ENCODE assay signal across 13 cellular contexts in genomic region chr3:121574449-121574848, GRCh38. TPM values are rescaled to one million over a fixed set of nuclear protein-coding genes. Genes with fewer than 3 reads are reported as not detected.
DNase-seq lines count a peak whose midpoint lies in the region; ATAC-seq, FAIRE-seq and TF ChIP-seq lines count a peak whose summit lies in the region.
"Had no signal": no experiment of that assay in that cellular context is flagged by ENCODE, and none has a peak within 500 bp of the region (broad histone marks: within the 10 kb centered on the region; RNA-seq: fewer than 3 reads in every experiment).

No MANE protein-coding gene starts in this region.

- in situ Hi-C loops in HepG2 (cut with HindIII; ENCODE audit: extremely low pct_ligation_motif_present, low pct_unique_long_range_greater_than_20kb) = loop anchor here (25.0 kb wide), 1 partner anchor 1113 kb away; the partner anchor contains the start of gene PARP14

- ATAC-seq in HepG2 = peak; percentile 77
- ATAC-seq in right lobe of liver = no peak
- peak; percentile 100 for ATAC-seq in PC-3
- no peak for ATAC-seq in HG03469 (IDR thresholded peaks at IDR 0.05; ENCODE audit: unreplicated experiment)
- ATAC-seq in GM21737 (IDR thresholded peaks at IDR 0.05; ENCODE audit: unreplicated experiment) = no peak
- ATAC-seq: naive thymus-derived CD4-positive, alpha-beta T cell had no signal

- FAIRE-seq in HepG2 (lab: Jason Lieb, UNC) = no peak
- FAIRE-seq: endometrium had no signal

- intact Hi-C loops in HepG2 (cut with micrococcal nuclease; ENCODE audit: unreplicated experiment) (no loop called here), right lobe of liver (cut with DNase I) (no loop called here), PC-3 (cut with micrococcal nuclease) (no loop called here)

- TF ChIP-seq POLR2A in HepG2 (IDR thresholded peaks at IDR 0.05; ENCODE audit: insufficient read depth in 1 of 2, low read depth in 2 of 2, low read length in 2 of 2) (no peak), right lobe of liver (IDR thresholded peaks at IDR 0.05) (no peak)

- POLR2A ChIA-PET in HepG2 (lab: Yijun Ruan, JAX) (no interaction called here), PC-3 (lab: Charles Lee; ENCODE audit: unreplicated experiment) (no interaction called here)

- H3K27me3 ChIP-seq in HepG2 (ENCODE audit: control insufficient read depth in 1 of 2, insufficient read depth in 2 of 2, low read length in 2 of 2) = no peaks in the 10 kb centered on the region
- no peaks in the 10 kb centered on the region for H3K27me3 ChIP-seq in right lobe of liver
- H3K27me3 ChIP-seq in PC-3 (ENCODE audit: low read length) = no peaks in the 10 kb centered on the region
- H3K27me3 ChIP-seq in endodermal cell (ENCODE audit: control insufficient read depth, insufficient read depth, low read length, poor library complexity, severe bottlenecking) = no peaks in the 10 kb centered on the region
- H3K27me3 ChIP-seq: adrenal gland; BLaER1 treated with 17β-estradiol and CSF1 and Interleukin-3, amounts not matched to agents 10 nM and 100 nM had no signal

- TF ChIP-seq EP300 in HepG2 (IDR thresholded peaks at IDR 0.05; ENCODE audit: low read depth in 2 of 2, low read length in 2 of 2) (no peak), HepG2 (CRISPR knock-in tag; IDR thresholded peaks at IDR 0.05; ENCODE audit: borderline replicate concordance) (no peak)

- H3K4me3 Mint-ChIP-seq in endodermal cell = no peak overlapping the region
- H3K4me3 Mint-ChIP-seq: naive thymus-derived CD4-positive, alpha-beta T cell had no signal

- BruUV-seq in HepG2 (replicated peaks; lab: Mats Ljungman, UMichigan) (no TSS peak), PC-3 (replicated peaks; lab: Mats Ljungman, UMichigan) (no TSS peak)

- TF ChIP-seq RAD21 in HepG2 (CRISPR knock-in tag; IDR thresholded peaks at IDR 0.05) = no peak

- H3K27ac ChIP-seq in HepG2 (ENCODE audit: extremely low read length, insufficient read depth, low read length) (no peak overlapping the region), right lobe of liver (no peak overlapping the region), PC-3 (ENCODE audit: low read length) (no peak overlapping the region), endodermal cell (ENCODE audit: low read depth, low read length) (no peak overlapping the region)
- H3K27ac ChIP-seq: adrenal gland; BLaER1 treated with 17β-estradiol and CSF1 and Interleukin-3, amounts not matched to agents 10 nM and 100 nM had no signal

- no peak overlapping the region for H3K4me3 ChIP-seq in HepG2 (replicated peaks in 1 of 3; ENCODE audit: insufficient read depth in 1 of 3, low read depth in 2 of 3, low read length in 3 of 3)
- no peak overlapping the region for H3K4me3 ChIP-seq in right lobe of liver
- H3K4me3 ChIP-seq in PC-3 (ENCODE audit: low read length) = no peak overlapping the region
- no peak overlapping the region for H3K4me3 ChIP-seq in endodermal cell (ENCODE audit: low read length)
- H3K4me3 ChIP-seq: adrenal gland; BLaER1 treated with 17β-estradiol and CSF1 and Interleukin-3, amounts not matched to agents 10 nM and 100 nM had no signal

- H3K9me2 ChIP-seq in PC-3 (replicated peaks; ENCODE audit: low read length) = no peaks in the 10 kb centered on the region

- peaks cover 1% of the 10 kb centered on the region for H3K27me3 Mint-ChIP-seq in endodermal cell (ENCODE audit: insufficient read depth)

- DNase-seq in HepG2 (ENCODE audit: low spot score) (peak; percentile 58), right lobe of liver (no peak), PC-3 (peak; percentile 92), endodermal cell (peak; percentile 80), MV-4-11 (lab: John Stamatoyannopoulos, UW) (no peak)
- DNase-seq in stimulated activated CD4-positive, alpha-beta T cell treated with anti-CD3 and anti-CD28 coated beads, Interleukin-4, amount 100 ng/mL, for 1 hour = no peak
- DNase-seq: naive thymus-derived CD4-positive, alpha-beta T cell; T-helper 2 cell had no signal

- H2AFZ ChIP-seq in HepG2 (ENCODE audit: low read length) (no peak overlapping the region), PC-3 (ENCODE audit: low read length) (no peak overlapping the region)

- no peaks in the 10 kb centered on the region for H3K4me1 ChIP-seq in HepG2 (ENCODE audit: insufficient read depth, low read length)
- no peaks in the 10 kb centered on the region for H3K4me1 ChIP-seq in right lobe of liver
- H3K4me1 ChIP-seq in PC-3 (ENCODE audit: insufficient read depth, low read length) = peaks cover 4% of the 10 kb centered on the region
- no peaks in the 10 kb centered on the region for H3K4me1 ChIP-seq in endodermal cell (ENCODE audit: control insufficient read depth, insufficient read depth, low read length)
- H3K4me1 ChIP-seq: adrenal gland; BLaER1 treated with 17β-estradiol and CSF1 and Interleukin-3, amounts not matched to agents 10 nM and 100 nM had no signal

- no peak overlapping the region for H3K9ac ChIP-seq in HepG2 (ENCODE audit: insufficient read depth, low read depth, low read length)
- no peak overlapping the region for H3K9ac ChIP-seq in PC-3 (ENCODE audit: low read length)
- H3K9ac ChIP-seq in endodermal cell (ENCODE audit: extremely low read depth, low read length, poor library complexity, severe bottlenecking) = no peak overlapping the region
- H3K9ac ChIP-seq: BLaER1 treated with 17β-estradiol and CSF1 and Interleukin-3, amounts not matched to agents 10 nM and 100 nM had no signal

- 6% methylated on average over 6 of the region's 6 CpGs for WGBS in HepG2 (ENCODE audit: low lambda C conversion rate)
- WGBS in right lobe of liver (ENCODE audit: insufficient coverage, low coverage, low lambda C conversion rate, missing lambda C conversion rate) = 57% methylated on average over 3 of the region's 6 CpGs
- WGBS in endodermal cell (ENCODE audit: insufficient coverage in 1 of 2, insufficient read length in 1 of 2), 2 experiments = 83 to 94% methylated on average over 3 to 5 of the region's 6 CpGs

- H3K9me3 ChIP-seq in HepG2 (ENCODE audit: low read length) (no peaks in the 10 kb centered on the region), right lobe of liver (no peaks in the 10 kb centered on the region), PC-3 (ENCODE audit: low read length) (no peaks in the 10 kb centered on the region), endodermal cell (ENCODE audit: control insufficient read depth, low read length) (no peaks in the 10 kb centered on the region)
- H3K9me3 ChIP-seq: adrenal gland; BLaER1 treated with 17β-estradiol and CSF1 and Interleukin-3, amounts not matched to agents 10 nM and 100 nM had no signal

- no peaks in the 10 kb centered on the region for H3K36me3 Mint-ChIP-seq in endodermal cell (ENCODE audit: low read depth)
- H3K36me3 Mint-ChIP-seq: naive thymus-derived CD4-positive, alpha-beta T cell had no signal

- H4K20me1 ChIP-seq in HepG2 (ENCODE audit: insufficient read depth, low read length) (no peaks in the 10 kb centered on the region), PC-3 (ENCODE audit: low read length) (no peaks in the 10 kb centered on the region)
- H4K20me1 ChIP-seq: BLaER1 treated with 17β-estradiol and CSF1 and Interleukin-3, amounts not matched to agents 10 nM and 100 nM had no signal

- no peaks in the 10 kb centered on the region for H3F3A ChIP-seq in PC-3 (ENCODE audit: low read length, unreplicated experiment)

- no peak overlapping the region for H3K27ac Mint-ChIP-seq in endodermal cell
- H3K27ac Mint-ChIP-seq: naive thymus-derived CD4-positive, alpha-beta T cell had no signal

- H3K4me2 ChIP-seq in HepG2 (ENCODE audit: low read depth, low read length) (no peak overlapping the region), PC-3 (ENCODE audit: low read length) (0 out of 2 replicates have a peak overlapping the region, but pooled peaks have one; percentile 10)
- H3K4me2 ChIP-seq: BLaER1 treated with 17β-estradiol and CSF1 and Interleukin-3, amounts not matched to agents 10 nM and 100 nM had no signal

- no peaks in the 10 kb centered on the region for H3K4me1 Mint-ChIP-seq in endodermal cell
- H3K4me1 Mint-ChIP-seq: naive thymus-derived CD4-positive, alpha-beta T cell had no signal

- CTCF ChIA-PET in HepG2 (lab: Yijun Ruan, JAX; ENCODE audit: low intra/inter-chr PET ratio, low total read pairs) (no interaction called here), PC-3 (lab: Charles Lee) (no interaction called here)

- H3K79me2 ChIP-seq in HepG2 (ENCODE audit: insufficient read depth, low read length) = no peaks in the 10 kb centered on the region
- no peaks in the 10 kb centered on the region for H3K79me2 ChIP-seq in PC-3 (ENCODE audit: low read length)

- H3K9me3 Mint-ChIP-seq in endodermal cell = no peaks in the 10 kb centered on the region
- H3K9me3 Mint-ChIP-seq: naive thymus-derived CD4-positive, alpha-beta T cell had no signal

- H3K36me3 ChIP-seq in HepG2 (replicated peaks in 1 of 2; ENCODE audit: control insufficient read depth in 1 of 2, insufficient read depth in 2 of 2, low read length in 2 of 2) = no peaks in the 10 kb centered on the region
- no peaks in the 10 kb centered on the region for H3K36me3 ChIP-seq in right lobe of liver
- no peaks in the 10 kb centered on the region for H3K36me3 ChIP-seq in PC-3 (ENCODE audit: low read depth, low read length)
- H3K36me3 ChIP-seq in endodermal cell (ENCODE audit: control insufficient read depth, insufficient read depth, low read length) = no peaks in the 10 kb centered on the region
- H3K36me3 ChIP-seq: adrenal gland; BLaER1 treated with 17β-estradiol and CSF1 and Interleukin-3, amounts not matched to agents 10 nM and 100 nM had no signal

- TF ChIP-seq CTCF in HepG2 (CRISPR knock-in tag; IDR thresholded peaks at IDR 0.05) (no peak), right lobe of liver (IDR thresholded peaks at IDR 0.05) (no peak), PC-3 (conservative IDR thresholded peaks at IDR 0.05; ENCODE audit: low read depth, low read length) (no peak), endodermal cell (conservative IDR thresholded peaks at IDR 0.05) (no peak)

RNA-seq across cellular contexts. Expression of gene ARGFX, which starts 6.7 kb away (rescaled TPM):
- total RNA-seq in HepG2 (2016; rRNA removed; fragmentation: Illumina TruSeq; extraction: Trizol) (not detected in 2 replicates), right lobe of liver (not detected), PC-3 (2014; rRNA removed) (not detected in 2 replicates), endodermal cell (not detected)
- not detected in 2 replicates for total RNA-seq in HepG2 (2016; cell fraction: cytosol; rRNA removed; fragmentation: Illumina TruSeq; extraction: Trizol; ENCODE audit: low read depth)
- not detected in 2 replicates for total RNA-seq in HepG2 (2016; cell fraction: insoluble cytoplasmic fraction; rRNA removed; fragmentation: Illumina TruSeq; extraction: Trizol)
- total RNA-seq in HepG2 (2016; cell fraction: membrane; rRNA removed; fragmentation: Illumina TruSeq; extraction: Trizol) = not detected in 2 replicates
- not detected in 2 replicates for total RNA-seq in HepG2 (2016; cell fraction: nucleus; rRNA removed; fragmentation: Illumina TruSeq; extraction: Trizol)
- not detected in 2 replicates for polyA plus RNA-seq in HepG2 (2011; rRNA removed)
- polyA plus RNA-seq in HepG2 (2011; cell fraction: cytosol; rRNA removed) = not detected in 2 replicates
- polyA plus RNA-seq in HepG2 (2011; cell fraction: nucleus; rRNA removed) = not detected in 2 replicates
- polyA plus RNA-seq in HepG2 (2012) = not detected in 2 replicates
- not detected in 2 replicates for polyA plus RNA-seq in HepG2 (2016; cell fraction: cytosol; fragmentation: Illumina TruSeq; extraction: Trizol; ENCODE audit: low read depth)
- polyA plus RNA-seq in HepG2 (2016; cell fraction: insoluble cytoplasmic fraction; fragmentation: Illumina TruSeq; extraction: Trizol; ENCODE audit: low read depth) = not detected in 2 replicates
- not detected in 2 replicates for polyA plus RNA-seq in HepG2 (2016; cell fraction: membrane; fragmentation: Illumina TruSeq; extraction: Trizol; ENCODE audit: low read depth)
- not detected in 2 replicates for polyA plus RNA-seq in HepG2 (2016; cell fraction: nucleus; fragmentation: Illumina TruSeq; extraction: Trizol; ENCODE audit: insufficient read depth, low read depth)
- polyA minus RNA-seq in HepG2 (2011; rRNA and poly(A)+ RNA removed; ENCODE audit: low replicate concordance) = not detected in 2 replicates
- polyA minus RNA-seq in HepG2 (2011; cell fraction: cytosol; rRNA and poly(A)+ RNA removed) = not detected in 2 replicates
- not detected in 2 replicates for polyA minus RNA-seq in HepG2 (2011; cell fraction: nucleus; rRNA and poly(A)+ RNA removed)
- not detected for polyA plus RNA-seq in endodermal cell (2013, experiment 1 of 2)
- polyA plus RNA-seq in endodermal cell (2013, experiment 2 of 2) = not detected
- total RNA-seq: adrenal gland; naive thymus-derived CD4-positive, alpha-beta T cell had no signal
- polyA plus RNA-seq: adrenal gland; naive thymus-derived CD4-positive, alpha-beta T cell had no signal

RNA-seq across cellular contexts. Expression of gene FBXO40, which starts 18.7 kb away (rescaled TPM):
- not detected in 2 replicates for total RNA-seq in HepG2 (2016; rRNA removed; fragmentation: Illumina TruSeq; extraction: Trizol)
- not detected in 2 replicates for total RNA-seq in HepG2 (2016; cell fraction: cytosol; rRNA removed; fragmentation: Illumina TruSeq; extraction: Trizol; ENCODE audit: low read depth)
- total RNA-seq in HepG2 (2016; cell fraction: insoluble cytoplasmic fraction; rRNA removed; fragmentation: Illumina TruSeq; extraction: Trizol) = not detected in 2 replicates
- not detected in 2 replicates for total RNA-seq in HepG2 (2016; cell fraction: membrane; rRNA removed; fragmentation: Illumina TruSeq; extraction: Trizol)
- not detected in 2 replicates for total RNA-seq in HepG2 (2016; cell fraction: nucleus; rRNA removed; fragmentation: Illumina TruSeq; extraction: Trizol)
- polyA plus RNA-seq in HepG2 (2011; rRNA removed) = not detected in 2 replicates
- polyA plus RNA-seq in HepG2 (2011; cell fraction: cytosol; rRNA removed) = not detected in 2 replicates
- not detected in 2 replicates for polyA plus RNA-seq in HepG2 (2011; cell fraction: nucleus; rRNA removed)
- not detected in 2 replicates for polyA plus RNA-seq in HepG2 (2012)
- not detected in 2 replicates for polyA plus RNA-seq in HepG2 (2016; cell fraction: cytosol; fragmentation: Illumina TruSeq; extraction: Trizol; ENCODE audit: low read depth)
- polyA plus RNA-seq in HepG2 (2016; cell fraction: insoluble cytoplasmic fraction; fragmentation: Illumina TruSeq; extraction: Trizol; ENCODE audit: low read depth) = not detected in 2 replicates
- not detected in 2 replicates for polyA plus RNA-seq in HepG2 (2016; cell fraction: membrane; fragmentation: Illumina TruSeq; extraction: Trizol; ENCODE audit: low read depth)
- not detected in 2 replicates for polyA plus RNA-seq in HepG2 (2016; cell fraction: nucleus; fragmentation: Illumina TruSeq; extraction: Trizol; ENCODE audit: insufficient read depth, low read depth)
- not detected in 2 replicates for polyA minus RNA-seq in HepG2 (2011; rRNA and poly(A)+ RNA removed; ENCODE audit: low replicate concordance)
- not detected in 2 replicates for polyA minus RNA-seq in HepG2 (2011; cell fraction: cytosol; rRNA and poly(A)+ RNA removed)
- not detected in 2 replicates for polyA minus RNA-seq in HepG2 (2011; cell fraction: nucleus; rRNA and poly(A)+ RNA removed)
- under 1 TPM in 2 of 6 experiments, not detected in 4; 0.07 to 0.10 TPM for total RNA-seq in right lobe of liver
- not detected in 2 replicates for total RNA-seq in PC-3 (2014; rRNA removed)
- not detected for total RNA-seq in endodermal cell
- polyA plus RNA-seq in endodermal cell (2013, experiment 1 of 2) = not detected
- not detected for polyA plus RNA-seq in endodermal cell (2013, experiment 2 of 2)
- total RNA-seq: naive thymus-derived CD4-positive, alpha-beta T cell had no signal

RNA-seq across cellular contexts. Expression of gene POLQ, which starts 28.7 kb away (rescaled TPM):
- total RNA-seq in HepG2 (2016; rRNA removed; fragmentation: Illumina TruSeq; extraction: Trizol) (16.0 and 18.6 TPM in 2 replicates), right lobe of liver (1 to 10 TPM in 1 of 6 experiments, under 1 TPM in 5; 0.02 to 1.2 (median 0.23) TPM), PC-3 (2014; rRNA removed) (9.6 and 22.2 TPM in 2 replicates), endodermal cell (10 to 100 TPM; 12.6 to 18.6 TPM)
- total RNA-seq in HepG2 (2016; cell fraction: cytosol; rRNA removed; fragmentation: Illumina TruSeq; extraction: Trizol; ENCODE audit: low read depth) = 7.9 and 9.3 TPM in 2 replicates
- total RNA-seq in HepG2 (2016; cell fraction: insoluble cytoplasmic fraction; rRNA removed; fragmentation: Illumina TruSeq; extraction: Trizol) = 15.2 and 17.0 TPM in 2 replicates
- total RNA-seq in HepG2 (2016; cell fraction: membrane; rRNA removed; fragmentation: Illumina TruSeq; extraction: Trizol) = 8.4 TPM in 2 replicates
- total RNA-seq in HepG2 (2016; cell fraction: nucleus; rRNA removed; fragmentation: Illumina TruSeq; extraction: Trizol) = 35.4 and 39.0 TPM in 2 replicates
- 1.6 and 2.5 TPM in 2 replicates for polyA plus RNA-seq in HepG2 (2011; rRNA removed)
- 0.64 and 0.68 TPM in 2 replicates for polyA plus RNA-seq in HepG2 (2011; cell fraction: cytosol; rRNA removed)
- 4.0 TPM in 2 replicates for polyA plus RNA-seq in HepG2 (2011; cell fraction: nucleus; rRNA removed)
- polyA plus RNA-seq in HepG2 (2012) = 1.2 and 3.3 TPM in 2 replicates
- 0.26 and 0.33 TPM in 2 replicates for polyA plus RNA-seq in HepG2 (2016; cell fraction: cytosol; fragmentation: Illumina TruSeq; extraction: Trizol; ENCODE audit: low read depth)
- 6.7 and 8.3 TPM in 2 replicates for polyA plus RNA-seq in HepG2 (2016; cell fraction: insoluble cytoplasmic fraction; fragmentation: Illumina TruSeq; extraction: Trizol; ENCODE audit: low read depth)
- 0.59 and 0.71 TPM in 2 replicates for polyA plus RNA-seq in HepG2 (2016; cell fraction: membrane; fragmentation: Illumina TruSeq; extraction: Trizol; ENCODE audit: low read depth)
- polyA plus RNA-seq in HepG2 (2016; cell fraction: nucleus; fragmentation: Illumina TruSeq; extraction: Trizol; ENCODE audit: insufficient read depth, low read depth) = 42.1 and 43.8 TPM in 2 replicates
- 2.2 and 12.9 TPM in 2 replicates for polyA minus RNA-seq in HepG2 (2011; rRNA and poly(A)+ RNA removed; ENCODE audit: low replicate concordance)
- 1.4 and 2.6 TPM in 2 replicates for polyA minus RNA-seq in HepG2 (2011; cell fraction: cytosol; rRNA and poly(A)+ RNA removed)
- 17.8 and 27.3 TPM in 2 replicates for polyA minus RNA-seq in HepG2 (2011; cell fraction: nucleus; rRNA and poly(A)+ RNA removed)
- 8.2 TPM for polyA plus RNA-seq in endodermal cell (2013, experiment 1 of 2)
- 9.0 TPM for polyA plus RNA-seq in endodermal cell (2013, experiment 2 of 2)

Comparison
In these comparisons a context has a peak if more than half of its experiments do, and no peak if none do; other contexts are left out.
1. ATAC-seq: peak in HepG2 (single experiment) and PC-3 (single experiment); none in right lobe of liver (0 of 4), HG03469 (single experiment) and GM21737 (single experiment).
2. DNase-seq: peak in HepG2 (single experiment), PC-3 (single experiment) and endodermal cell (single experiment); none in right lobe of liver (0 of 3), stimulated activated CD4-positive, alpha-beta T cell treated with anti-CD3 and anti-CD28 coated beads, Interleukin-4, amount 100 ng/mL, for 1 hour (single experiment) and MV-4-11 (single experiment).